In the genomic region with DNA sequence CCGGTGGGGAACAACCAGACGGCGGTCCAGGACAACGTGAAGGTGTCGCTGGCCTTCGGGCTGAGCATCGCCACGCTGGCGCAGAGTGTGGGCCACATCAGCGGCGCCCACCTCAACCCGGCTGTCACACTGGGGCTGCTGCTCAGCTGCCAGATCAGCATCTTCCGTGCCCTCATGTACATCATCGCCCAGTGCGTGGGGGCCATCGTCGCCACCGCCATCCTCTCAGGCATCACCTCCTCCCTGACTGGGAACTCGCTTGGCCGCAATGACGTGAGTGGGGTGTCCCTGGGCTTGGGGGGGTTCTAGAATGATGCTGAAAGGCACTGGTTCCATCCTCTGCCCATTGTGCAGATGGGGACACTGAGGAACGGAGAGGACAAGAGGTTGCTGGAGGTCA, we compare ENCODE assay signal across 17 cellular contexts. TPM values are rescaled to one million over a fixed set of nuclear protein-coding genes. Genes with fewer than 3 reads are reported as not detected.
DNase-seq lines count a peak whose midpoint lies in the region; ATAC-seq and TF ChIP-seq lines count a peak whose summit lies in the region.
"Had no signal": no experiment of that assay in that cellular context is flagged by ENCODE, and none has a peak within 500 bp of the region (broad histone marks: within the 10 kb centered on the region; RNA-seq: fewer than 3 reads in every experiment).

No MANE protein-coding gene starts in this region.

- peaks cover 80% of the 10 kb centered on the region for H3K4me1 Mint-ChIP-seq in brain

- peak overlapping the region in 4 of 5 experiments; percentile 38 to 95 (median 83) for H3K27ac Mint-ChIP-seq in brain
- H3K27ac Mint-ChIP-seq: naive thymus-derived CD8-positive, alpha-beta T cell; T-helper 1 cell treated with Interleukin-12 subunit alpha and Interleukin-12 subunit beta and Interleukin-4 antibody, amounts not matched to agents 30 μg/mL and 1 μg/mL, for 36 hours; WTC11 had no signal

- no peaks in the 10 kb centered on the region for H3K9me3 Mint-ChIP-seq in brain
- H3K9me3 Mint-ChIP-seq: naive thymus-derived CD8-positive, alpha-beta T cell; T-helper 1 cell treated with Interleukin-12 subunit alpha and Interleukin-12 subunit beta and Interleukin-4 antibody, amounts not matched to agents 30 μg/mL and 1 μg/mL, for 36 hours; WTC11 had no signal

- no peak for TF ChIP-seq CTCF in brain (conservative IDR thresholded peaks at IDR 0.05)
- no peak for TF ChIP-seq CTCF in psoas muscle (IDR thresholded peaks at IDR 0.05)
- TF ChIP-seq CTCF in upper lobe of right lung (IDR thresholded peaks at IDR 0.05) = no peak

- peak overlapping the region; percentile 64 for H3K27ac ChIP-seq in right cardiac atrium (ENCODE audit: low read length)
- H3K27ac ChIP-seq in psoas muscle = peak overlapping the region; percentile 6
- peak overlapping the region; percentile 81 for H3K27ac ChIP-seq in upper lobe of right lung
- H3K27ac ChIP-seq: KMS-11 had no signal

- peak overlapping the region in 3 of 5 experiments; percentile 56 to 74 (median 67) for H3K4me3 Mint-ChIP-seq in brain
- H3K4me3 Mint-ChIP-seq: naive thymus-derived CD8-positive, alpha-beta T cell; T-helper 1 cell treated with Interleukin-12 subunit alpha and Interleukin-12 subunit beta and Interleukin-4 antibody, amounts not matched to agents 30 μg/mL and 1 μg/mL, for 36 hours; WTC11 had no signal

- peaks cover 8% of the 10 kb centered on the region for H3K27me3 Mint-ChIP-seq in brain
- H3K27me3 Mint-ChIP-seq: naive thymus-derived CD8-positive, alpha-beta T cell had no signal

- no peaks in the 10 kb centered on the region for H3K36me3 Mint-ChIP-seq in brain
- H3K36me3 Mint-ChIP-seq: naive thymus-derived CD8-positive, alpha-beta T cell; WTC11 had no signal

- H3K4me3 ChIP-seq in right cardiac atrium (ENCODE audit: low read length) (peak overlapping the region; percentile 29), psoas muscle (peak overlapping the region; percentile 60), upper lobe of right lung (peak overlapping the region; percentile 66)

- no peaks in the 10 kb centered on the region for H3K36me3 ChIP-seq in psoas muscle (ENCODE audit: insufficient read depth in 1 of 2, low read depth in 1 of 2)
- peaks cover 2% of the 10 kb centered on the region for H3K36me3 ChIP-seq in upper lobe of right lung
- H3K36me3 ChIP-seq: adrenal gland had no signal

- H3K27me3 ChIP-seq in right cardiac atrium (ENCODE audit: control insufficient read depth, insufficient read depth) (no peaks in the 10 kb centered on the region), psoas muscle (ENCODE audit: insufficient read depth in 3 of 3, low read length in 2 of 3) (no peaks in the 10 kb centered on the region), upper lobe of right lung (no peaks in the 10 kb centered on the region)
- H3K27me3 ChIP-seq: adrenal gland had no signal

- intact Hi-C loops in right cardiac atrium (cut with DNase I) = no loop called here
- intact Hi-C loops in psoas muscle (cut with DNase I) = no loop called here
- intact Hi-C loops in upper lobe of right lung (cut with DNase I) = no loop called here

- H3K4me1 ChIP-seq in right cardiac atrium (ENCODE audit: control insufficient read depth, insufficient read depth, low read length) (peaks cover 26% of the 10 kb centered on the region), psoas muscle (peaks cover under 1% of the 10 kb centered on the region), upper lobe of right lung (peaks cover 45% of the 10 kb centered on the region)
- H3K4me1 ChIP-seq: adrenal gland had no signal

- DNase-seq in right cardiac atrium (peak in 2 of 3 donors; percentile 59 to 63), psoas muscle (no peak), upper lobe of right lung (no peak)
- DNase-seq in stimulated activated CD8-positive, alpha-beta memory T cell treated with anti-CD3 and anti-CD28 coated beads, Interleukin-4, amount 100 ng/mL, for 48 hours = no peak
- DNase-seq in stimulated activated CD4-positive, alpha-beta T cell treated with anti-CD3 and anti-CD28 coated beads, Interleukin-1b, Interleukin-23, amount 100 ng/mL, for 48 hours = no peak
- DNase-seq: naive thymus-derived CD8-positive, alpha-beta T cell; NCI-H1417; NCI-H226; stimulated activated CD4-positive, alpha-beta T cell treated with anti-CD3 and anti-CD28 coated beads, Interleukin-4, amount 100 ng/mL, for 4 hours had no signal

- 53% methylated on average over 22 of the region's 22 CpGs for WGBS in right cardiac atrium
- WGBS in psoas muscle, 3 donors = 33 to 55% (median 35%) methylated on average over 22 of the region's 22 CpGs

- no peaks in the 10 kb centered on the region for H3K9me3 ChIP-seq in right cardiac atrium (ENCODE audit: control insufficient read depth, low read length)
- no peaks in the 10 kb centered on the region for H3K9me3 ChIP-seq in psoas muscle
- H3K9me3 ChIP-seq in upper lobe of right lung = no peaks in the 10 kb centered on the region
- H3K9me3 ChIP-seq: adrenal gland had no signal

- ATAC-seq in right cardiac atrium (no peak), psoas muscle (no peak), upper lobe of right lung (no peak), HG02763 (IDR thresholded peaks at IDR 0.05; ENCODE audit: unreplicated experiment) (no peak)
- ATAC-seq: naive thymus-derived CD8-positive, alpha-beta T cell; WTC11 had no signal

RNA-seq across cellular contexts. Expression of a gene that starts 0.4 kb away (rescaled TPM):
- 144 TPM for polyA plus RNA-seq in brain (ENCODE audit: insufficient read depth, low read depth, low replicate concordance)
- 100 to 1,000 TPM; 187 to 254 (median 222) TPM for total RNA-seq in right cardiac atrium
- 216 TPM for polyA plus RNA-seq in right cardiac atrium
- total RNA-seq in psoas muscle = 100 to 1,000 TPM in 2 of 4 donors, 10 to 100 TPM in 2; 76.1 to 229 (median 110) TPM
- 100 to 1,000 TPM in 1 of 3 donors, 10 to 100 TPM in 2; 75.0 to 130 (median 97.8) TPM for polyA plus RNA-seq in psoas muscle
- 1,132 TPM for total RNA-seq in upper lobe of right lung
- polyA plus RNA-seq: naive thymus-derived CD8-positive, alpha-beta T cell had no signal

RNA-seq across cellular contexts. Expression of a gene that starts 51.7 kb away (rescaled TPM):
- 1.6 TPM for polyA plus RNA-seq in brain (ENCODE audit: insufficient read depth, low read depth, low replicate concordance)
- total RNA-seq in right cardiac atrium = not detected
- polyA plus RNA-seq in right cardiac atrium = not detected
- not detected for total RNA-seq in psoas muscle
- polyA plus RNA-seq in psoas muscle = under 1 TPM in 2 of 3 donors, not detected in 1; 0.03 to 0.16 TPM
- total RNA-seq in upper lobe of right lung = not detected
- total RNA-seq: naive thymus-derived CD8-positive, alpha-beta T cell had no signal
- polyA plus RNA-seq: BJ; keratinocyte; naive thymus-derived CD8-positive, alpha-beta T cell had no signal

Comparison
In these comparisons a context has a peak if more than half of its experiments do, and no peak if none do; other contexts are left out.
1. DNase-seq: peak in right cardiac atrium (2 of 3); none in psoas muscle (0 of 2), upper lobe of right lung (single experiment), stimulated activated CD8-positive, alpha-beta memory T cell treated with anti-CD3 and anti-CD28 coated beads, Interleukin-4, amount 100 ng/mL, for 48 hours (single experiment) and stimulated activated CD4-positive, alpha-beta T cell treated with anti-CD3 and anti-CD28 coated beads, Interleukin-1b, Interleukin-23, amount 100 ng/mL, for 48 hours (single experiment).
2. H3K27ac ChIP-seq: peak in every context shown above with its lines; median percentile 81 in upper lobe of right lung; 64 in right cardiac atrium; 6 in psoas muscle.
3. Peak in every context shown above with its lines, with median percentiles within 50 percentile points of each other: H3K4me3 ChIP-seq.